ENCODE assay signal across 18 cellular contexts in genomic region chr3:58766587-58767282, GRCh38.
DNase-seq lines count a peak whose midpoint lies in the region; ATAC-seq and TF ChIP-seq lines count a peak whose summit lies in the region.
"Had no signal": no experiment of that assay in that cellular context is flagged by ENCODE, and none has a peak within 500 bp of the region (broad histone marks: within the 10 kb centered on the region; RNA-seq: fewer than 3 reads in every experiment).

No MANE protein-coding gene starts in this region.

- whole genome bisulfite sequencing in hepatocyte (ENCODE audit: low lambda C conversion rate, missing lambda C conversion rate): 96% methylated on average over 9 of the region's 9 CpGs

- H3K4me1 ChIP-seq in upper lobe of right lung (no peaks in the 10 kb centered on the region), hepatocyte (ENCODE audit: insufficient read depth) (no peaks in the 10 kb centered on the region)

- H3K36me3 ChIP-seq in upper lobe of right lung (no peaks in the 10 kb centered on the region), hepatocyte (replicated peaks; ENCODE audit: insufficient read depth, low read depth) (no peaks in the 10 kb centered on the region)

- H3K27ac ChIP-seq in upper lobe of right lung (no peak overlapping the region), hepatocyte (no peak overlapping the region)
- H3K27ac ChIP-seq: BLaER1 treated with 17β-estradiol and CSF1 and Interleukin-3, amounts not matched to agents 10 nM and 100 nM; HL-60 had no signal

- ATAC-seq in upper lobe of right lung (peak; percentile 79), HG03442 (IDR thresholded peaks at IDR 0.05; ENCODE audit: unreplicated experiment) (no peak)

- no peaks in the 10 kb centered on the region for H4K20me1 ChIP-seq in hepatocyte (ENCODE audit: insufficient read depth, poor library complexity, severe bottlenecking)
- H4K20me1 ChIP-seq: BLaER1 treated with 17β-estradiol and CSF1 and Interleukin-3, amounts not matched to agents 10 nM and 100 nM had no signal

- no peaks in the 10 kb centered on the region for H3K9me2 ChIP-seq in hepatocyte (replicated peaks; ENCODE audit: insufficient read depth)

- no peak overlapping the region for H2AFZ ChIP-seq in hepatocyte

- no peak overlapping the region for H3K4me2 ChIP-seq in hepatocyte
- H3K4me2 ChIP-seq: BLaER1 treated with 17β-estradiol and CSF1 and Interleukin-3, amounts not matched to agents 10 nM and 100 nM had no signal

- no peak overlapping the region for H3K4me3 ChIP-seq in upper lobe of right lung
- H3K4me3 ChIP-seq in hepatocyte: no peak overlapping the region
- H3K4me3 ChIP-seq: BLaER1 treated with 17β-estradiol and CSF1 and Interleukin-3, amounts not matched to agents 10 nM and 100 nM had no signal

- H3K9me3 ChIP-seq in upper lobe of right lung: no peaks in the 10 kb centered on the region
- no peaks in the 10 kb centered on the region for H3K9me3 ChIP-seq in hepatocyte (ENCODE audit: low read depth)

- DNase-seq in NCI-H345 treated with DMSO at 0.1 percent for 48 hours (lab: John Stamatoyannopoulos, UW; ENCODE audit: unreplicated experiment) (peak; percentile 36), NCI-H345 (lab: John Stamatoyannopoulos, UW) (no peak), NCI-H128 (lab: John Stamatoyannopoulos, UW; ENCODE audit: unreplicated experiment) (peak; percentile 25), NCI-H69 (lab: John Stamatoyannopoulos, UW) (peak; percentile 69), upper lobe of right lung (no peak), hepatocyte (ENCODE audit: low spot score) (no peak), GM03348 (ENCODE audit: low spot score) (no peak)
- DNase-seq: ACHN; Calu3; CD4-positive, CD25-positive, alpha-beta regulatory T cell; DMS 273 treated with DMSO at 0.1 percent for 48 hours; DND-41; GDM1; HCEC 1CT; HFFc6 had no signal

- intact Hi-C loops in upper lobe of right lung (cut with DNase I): no loop called here

- H3K79me2 ChIP-seq in hepatocyte: no peaks in the 10 kb centered on the region

- H3K27me3 ChIP-seq in upper lobe of right lung (no peaks in the 10 kb centered on the region), hepatocyte (no peaks in the 10 kb centered on the region)
- H3K27me3 ChIP-seq: BLaER1 treated with 17β-estradiol and CSF1 and Interleukin-3, amounts not matched to agents 10 nM and 100 nM had no signal

- TF ChIP-seq CTCF in upper lobe of right lung (IDR thresholded peaks at IDR 0.05) (no peak), hepatocyte (IDR thresholded peaks at IDR 0.05; ENCODE audit: poor library complexity) (no peak)

Comparison
In these comparisons a context has a peak if more than half of its experiments do, and no peak if none do; other contexts are left out.
1. DNase-seq: peak in NCI-H345 treated with DMSO at 0.1 percent for 48 hours (single experiment), NCI-H128 (single experiment) and NCI-H69 (single experiment); none in NCI-H345 (single experiment), upper lobe of right lung (single experiment), hepatocyte (single experiment) and GM03348 (single experiment).